ENCODE assay signal across 22 cellular contexts in genomic region chr18:60838677-60839076, GRCh38.
"Had no signal": no experiment of that assay in that cellular context is flagged by ENCODE, and none has a peak within 500 bp of the region (broad histone marks: within the 10 kb centered on the region; RNA-seq: fewer than 3 reads in every experiment).

No MANE protein-coding gene starts in this region.

- H3K27me3 Mint-ChIP-seq: activated naive CD8-positive, alpha-beta T cell treated with anti-CD3 and anti-CD28 coated beads, Interleukin-2, amount 10 ng/mL, durations not matched to agents 7 days and 5 days; natural killer cell treated with Interleukin-12 subunit alpha and Interleukin-12 subunit beta and Interleukin-15 and Interleukin-18, amount 100 ng/mL, for 72 hours had no signal

- H3K4me3 Mint-ChIP-seq: activated naive CD8-positive, alpha-beta T cell treated with anti-CD3 and anti-CD28 coated beads, Interleukin-2, amount 10 ng/mL, durations not matched to agents 7 days and 5 days; endodermal cell; natural killer cell treated with Interleukin-12 subunit alpha and Interleukin-12 subunit beta and Interleukin-15 and Interleukin-18, amount 100 ng/mL, for 72 hours had no signal

- H3K27me3 ChIP-seq: cardiac muscle cell, dorsolateral prefrontal cortex, esophagus muscularis mucosa, gastroesophageal sphincter, left lung, suprapubic skin had no signal

- H3K4me3 ChIP-seq: cardiac muscle cell, dorsolateral prefrontal cortex, esophagus muscularis mucosa, gastroesophageal sphincter, left lung, suprapubic skin had no signal

- H3K36me3 Mint-ChIP-seq: activated naive CD8-positive, alpha-beta T cell treated with anti-CD3 and anti-CD28 coated beads, Interleukin-2, amount 10 ng/mL, durations not matched to agents 7 days and 5 days had no signal

- H3K27ac ChIP-seq: cardiac muscle cell, dorsolateral prefrontal cortex, esophagus muscularis mucosa, gastroesophageal sphincter, left lung, suprapubic skin had no signal

- ATAC-seq: gastroesophageal sphincter; left lung; natural killer cell treated with Interleukin-12 subunit alpha and Interleukin-12 subunit beta and Interleukin-15 and Interleukin-18, amount 100 ng/mL, for 72 hours; stimulated activated naive CD8-positive, alpha-beta T cell treated with anti-CD3 and anti-CD28 coated beads, Interleukin-15, Interleukin-2, amounts not matched to agents 100 U/mL and 50 U/mL, for 24 hours had no signal

- DNase-seq: activated CD4-positive, alpha-beta T cell treated with anti-CD3 and anti-CD28 coated beads for 1 hour; activated CD4-positive, alpha-beta T cell treated with anti-CD3 and anti-CD28 coated beads, Interleukin-2, amount 50 U/mL, for 4 hours; activated naive CD4-positive, alpha-beta T cell; activated naive CD8-positive, alpha-beta T cell treated with anti-CD3 and anti-CD28 coated beads, Interleukin-2, amount 10 ng/mL, durations not matched to agents 7 days and 5 days; activated T-cell treated with anti-CD3 and anti-CD28 coated beads for 4 hours; aorta; dorsolateral prefrontal cortex; endodermal cell; islet precursor cell; left lung; mesendoderm; retina; stimulated activated CD4-positive, alpha-beta T cell treated with anti-CD3 and anti-CD28 coated beads, Interleukin-4, amount 100 ng/mL, for 1 hour; stimulated activated naive CD8-positive, alpha-beta T cell treated with anti-CD3 and anti-CD28 coated beads, Interleukin-15, Interleukin-2, amounts not matched to agents 100 U/mL and 50 U/mL, for 24 hours; T-helper 1 cell; T1000; trophoblast cell had no signal

- H3K27ac Mint-ChIP-seq: activated naive CD8-positive, alpha-beta T cell treated with anti-CD3 and anti-CD28 coated beads, Interleukin-2, amount 10 ng/mL, durations not matched to agents 7 days and 5 days; endodermal cell; natural killer cell treated with Interleukin-12 subunit alpha and Interleukin-12 subunit beta and Interleukin-15 and Interleukin-18, amount 100 ng/mL, for 72 hours had no signal

- H3K4me1 Mint-ChIP-seq: activated naive CD8-positive, alpha-beta T cell treated with anti-CD3 and anti-CD28 coated beads, Interleukin-2, amount 10 ng/mL, durations not matched to agents 7 days and 5 days; endodermal cell had no signal

- H3K36me3 ChIP-seq: cardiac muscle cell, esophagus muscularis mucosa, gastroesophageal sphincter, left lung, suprapubic skin had no signal

- H3K4me1 ChIP-seq: esophagus muscularis mucosa, gastroesophageal sphincter, left lung, suprapubic skin had no signal

- H3K9me3 ChIP-seq: suprapubic skin had no signal
